ENCODE assay signal across 31 cellular contexts in the genomic region with DNA sequence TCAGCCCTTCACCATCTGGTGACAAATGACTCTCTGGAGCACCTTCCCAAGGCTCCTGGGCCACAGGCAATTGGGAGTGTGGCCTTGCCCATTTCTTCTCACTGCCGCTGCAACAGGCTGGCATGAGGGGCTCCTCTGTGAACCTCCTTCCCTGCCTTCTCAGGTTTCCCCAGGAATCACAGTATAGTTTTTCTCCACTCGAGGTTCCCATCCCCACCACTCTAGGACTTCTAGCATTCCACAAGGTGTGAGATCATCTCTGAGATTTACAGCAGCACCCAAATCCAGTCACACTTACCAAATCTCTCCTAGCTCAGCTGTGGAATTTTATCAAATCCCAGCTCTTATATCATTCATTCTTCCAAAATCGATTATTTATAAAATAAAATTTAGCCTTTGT. TPM values are rescaled to one million over a fixed set of nuclear protein-coding genes. Genes with fewer than 3 reads are reported as not detected.
"Had no signal": no experiment of that assay in that cellular context is flagged by ENCODE, and none has a peak within 500 bp of the region (broad histone marks: within the 10 kb centered on the region; RNA-seq: fewer than 3 reads in every experiment).

No MANE protein-coding gene starts in this region.

- H3K4me1 ChIP-seq: breast epithelium, foreskin keratinocyte, heart left ventricle, psoas muscle, sigmoid colon had no signal

- H3K27me3 Mint-ChIP-seq: activated naive CD4-positive, alpha-beta T cell treated with anti-CD3 and anti-CD28 coated beads, Interleukin-2, amount 10 ng/mL, durations not matched to agents 7 days and 5 days; activated naive CD8-positive, alpha-beta T cell treated with anti-CD3 and anti-CD28 coated beads, Interleukin-2, amount 10 ng/mL, durations not matched to agents 7 days and 5 days; memory B cell; naive thymus-derived CD8-positive, alpha-beta T cell; stimulated activated memory B cell treated with anti-CD40 and anti-IgM and Interleukin-4, amounts not matched to agents 10 μg/mL and 1 μg/mL and 100 μg/mL, for 72 hours; stimulated activated naive CD8-positive, alpha-beta T cell treated with anti-CD3 and anti-CD28 coated beads, Interleukin-15, amount 100 ng/mL, for 72 hours; type B pancreatic cell had no signal

- H3K4me1 Mint-ChIP-seq: activated naive CD4-positive, alpha-beta T cell treated with anti-CD3 and anti-CD28 coated beads, Interleukin-2, amount 10 ng/mL, durations not matched to agents 7 days and 5 days; immature natural killer cell; naive thymus-derived CD8-positive, alpha-beta T cell; neural crest cell; stimulated activated memory B cell treated with anti-CD40 and anti-IgM and Interleukin-4, amounts not matched to agents 10 μg/mL and 1 μg/mL and 100 μg/mL, for 72 hours; stimulated activated naive CD8-positive, alpha-beta T cell treated with anti-CD3 and anti-CD28 coated beads, Interleukin-15, amount 100 ng/mL, for 72 hours had no signal

- H3K9ac ChIP-seq: parathyroid adenoma had no signal

- H3K27ac ChIP-seq: breast epithelium, foreskin keratinocyte, heart left ventricle, parathyroid adenoma, psoas muscle, sigmoid colon, VCaP had no signal

- FAIRE-seq: kidney had no signal

- H3K4me3 ChIP-seq: breast epithelium, heart left ventricle, psoas muscle, sigmoid colon, smooth muscle cell had no signal

- ATAC-seq: naive thymus-derived CD8-positive, alpha-beta T cell; psoas muscle; stimulated activated memory B cell treated with anti-CD40 and anti-IgM and Interleukin-4, amounts not matched to agents 10 μg/mL and 1 μg/mL and 100 μg/mL, for 72 hours; T-helper 17 cell had no signal

- H3K36me3 Mint-ChIP-seq: activated naive CD4-positive, alpha-beta T cell treated with anti-CD3 and anti-CD28 coated beads, Interleukin-2, amount 10 ng/mL, durations not matched to agents 7 days and 5 days; activated naive CD8-positive, alpha-beta T cell treated with anti-CD3 and anti-CD28 coated beads, Interleukin-2, amount 10 ng/mL, durations not matched to agents 7 days and 5 days; immature natural killer cell; memory B cell; naive thymus-derived CD8-positive, alpha-beta T cell; stimulated activated memory B cell treated with anti-CD40 and anti-IgM and Interleukin-4, amounts not matched to agents 10 μg/mL and 1 μg/mL and 100 μg/mL, for 72 hours; type B pancreatic cell had no signal

- DNase-seq: activated CD4-positive, alpha-beta T cell treated with anti-CD3 and anti-CD28 coated beads for 4 hours; activated CD4-positive, alpha-beta T cell treated with anti-CD3 and anti-CD28 coated beads, Interleukin-2, amount 50 U/mL, for 48 hours; activated CD8-positive, alpha-beta memory T cell treated with anti-CD3 and anti-CD28 coated beads for 24 hours; activated gamma-delta T cell; activated naive CD4-positive, alpha-beta T cell treated with anti-CD3 and anti-CD28 coated beads, Interleukin-2, amount 10 ng/mL, durations not matched to agents 7 days and 5 days; activated naive CD8-positive, alpha-beta T cell treated with anti-CD3 and anti-CD28 coated beads, Interleukin-2, amount 10 ng/mL, durations not matched to agents 7 days and 5 days; amniotic stem cell; central memory CD4-positive, alpha-beta T cell; foreskin keratinocyte; heart left ventricle; hypothalamus; immature natural killer cell; kidney; naive thymus-derived CD8-positive, alpha-beta T cell; nucleus accumbens; psoas muscle; sigmoid colon; stimulated activated CD4-positive, alpha-beta T cell treated with anti-CD3 and anti-CD28 coated beads, Interleukin-1b, Interleukin-23, amount 100 ng/mL, for 48 hours; stimulated activated CD4-positive, alpha-beta T cell treated with anti-CD3 and anti-CD28 coated beads, Interleukin-4, amount 100 ng/mL, for 4 hours; stimulated activated CD8-positive, alpha-beta memory T cell treated with anti-CD3 and anti-CD28 coated beads, Interleukin-4, amount 100 ng/mL, for 48 hours; stimulated activated naive CD8-positive, alpha-beta T cell treated with anti-CD3 and anti-CD28 coated beads, Interleukin-15, amount 100 ng/mL, for 72 hours; substantia nigra; T-helper 17 cell had no signal

- H3K9me3 Mint-ChIP-seq: activated naive CD4-positive, alpha-beta T cell treated with anti-CD3 and anti-CD28 coated beads, Interleukin-2, amount 10 ng/mL, durations not matched to agents 7 days and 5 days; activated naive CD8-positive, alpha-beta T cell treated with anti-CD3 and anti-CD28 coated beads, Interleukin-2, amount 10 ng/mL, durations not matched to agents 7 days and 5 days; immature natural killer cell; memory B cell; naive thymus-derived CD8-positive, alpha-beta T cell; neural crest cell; stimulated activated memory B cell treated with anti-CD40 and anti-IgM and Interleukin-4, amounts not matched to agents 10 μg/mL and 1 μg/mL and 100 μg/mL, for 72 hours; stimulated activated naive CD8-positive, alpha-beta T cell treated with anti-CD3 and anti-CD28 coated beads, Interleukin-15, amount 100 ng/mL, for 72 hours; type B pancreatic cell had no signal

- H3K27ac Mint-ChIP-seq: activated naive CD4-positive, alpha-beta T cell treated with anti-CD3 and anti-CD28 coated beads, Interleukin-2, amount 10 ng/mL, durations not matched to agents 7 days and 5 days; activated naive CD8-positive, alpha-beta T cell treated with anti-CD3 and anti-CD28 coated beads, Interleukin-2, amount 10 ng/mL, durations not matched to agents 7 days and 5 days; immature natural killer cell; naive thymus-derived CD8-positive, alpha-beta T cell; stimulated activated memory B cell treated with anti-CD40 and anti-IgM and Interleukin-4, amounts not matched to agents 10 μg/mL and 1 μg/mL and 100 μg/mL, for 72 hours; type B pancreatic cell had no signal

- H3K9me3 ChIP-seq: breast epithelium, heart left ventricle, psoas muscle, sigmoid colon had no signal

- H3K4me2 ChIP-seq: smooth muscle cell had no signal

- H3K27me3 ChIP-seq: breast epithelium, foreskin keratinocyte, heart left ventricle, sigmoid colon had no signal

- H2AFZ ChIP-seq: parathyroid adenoma had no signal

- H3K36me3 ChIP-seq: breast epithelium, heart left ventricle, sigmoid colon had no signal

- H3K79me2 ChIP-seq: parathyroid adenoma had no signal

- H3K4me3 Mint-ChIP-seq: activated naive CD4-positive, alpha-beta T cell treated with anti-CD3 and anti-CD28 coated beads, Interleukin-2, amount 10 ng/mL, durations not matched to agents 7 days and 5 days; activated naive CD8-positive, alpha-beta T cell treated with anti-CD3 and anti-CD28 coated beads, Interleukin-2, amount 10 ng/mL, durations not matched to agents 7 days and 5 days; immature natural killer cell; memory B cell; naive thymus-derived CD8-positive, alpha-beta T cell; neural crest cell; stimulated activated memory B cell treated with anti-CD40 and anti-IgM and Interleukin-4, amounts not matched to agents 10 μg/mL and 1 μg/mL and 100 μg/mL, for 72 hours; stimulated activated naive CD8-positive, alpha-beta T cell treated with anti-CD3 and anti-CD28 coated beads, Interleukin-15, amount 100 ng/mL, for 72 hours; T-helper 17 cell; type B pancreatic cell had no signal

RNA-seq across cellular contexts. Expression of a gene that starts 18.7 kb away (rescaled TPM):
- total RNA-seq: foreskin keratinocyte had no signal
